3 cellular contexts compared by ENCODE assay signal in the genomic region with DNA sequence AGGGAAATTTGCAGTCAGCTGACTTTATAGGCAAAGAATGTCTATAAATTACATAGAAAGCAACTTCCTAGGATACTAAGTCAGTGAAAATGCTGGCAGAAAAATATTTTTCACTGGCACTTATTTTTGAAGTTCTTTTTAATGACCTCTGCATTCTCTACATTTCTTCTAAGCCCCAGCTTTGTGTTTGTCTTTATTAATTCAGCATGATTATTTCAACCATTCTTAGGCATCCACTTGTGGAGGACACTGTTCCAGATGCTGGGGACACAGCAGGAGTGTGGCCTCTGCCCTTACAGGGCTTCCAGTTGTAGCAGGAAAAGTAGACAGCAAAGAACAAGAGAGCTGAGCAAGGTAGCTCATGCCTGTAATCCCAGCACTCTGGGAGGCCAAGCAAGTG.
TF ChIP-seq lines count a peak whose summit lies in the region.

No MANE protein-coding gene starts in this region.

TF ChIP-seq in IMR-90, 13 proteins besides CTCF, POLR2A, EP300 and RAD21:
- TF ChIP-seq BHLHE40 (IDR thresholded peaks at IDR 0.05; ENCODE audit: low read depth, low read length), result no peak
- TF ChIP-seq RCOR1 (IDR thresholded peaks at IDR 0.05; ENCODE audit: insufficient replicate concordance, low read length), result no peak
- no peak for TF ChIP-seq SMC3 (IDR thresholded peaks at IDR 0.05; ENCODE audit: low read depth, low read length)
- TF ChIP-seq, protein P1, sequence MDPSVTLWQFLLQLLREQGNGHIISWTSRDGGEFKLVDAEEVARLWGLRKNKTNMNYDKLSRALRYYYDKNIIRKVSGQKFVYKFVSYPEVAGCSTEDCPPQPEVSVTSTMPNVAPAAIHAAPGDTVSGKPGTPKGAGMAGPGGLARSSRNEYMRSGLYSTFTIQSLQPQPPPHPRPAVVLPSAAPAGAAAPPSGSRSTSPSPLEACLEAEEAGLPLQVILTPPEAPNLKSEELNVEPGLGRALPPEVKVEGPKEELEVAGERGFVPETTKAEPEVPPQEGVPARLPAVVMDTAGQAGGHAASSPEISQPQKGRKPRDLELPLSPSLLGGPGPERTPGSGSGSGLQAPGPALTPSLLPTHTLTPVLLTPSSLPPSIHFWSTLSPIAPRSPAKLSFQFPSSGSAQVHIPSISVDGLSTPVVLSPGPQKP (IDR thresholded peaks at IDR 0.05; ENCODE audit: borderline replicate concordance, low read depth, low read length), result no peak
- TF ChIP-seq, protein P2, sequence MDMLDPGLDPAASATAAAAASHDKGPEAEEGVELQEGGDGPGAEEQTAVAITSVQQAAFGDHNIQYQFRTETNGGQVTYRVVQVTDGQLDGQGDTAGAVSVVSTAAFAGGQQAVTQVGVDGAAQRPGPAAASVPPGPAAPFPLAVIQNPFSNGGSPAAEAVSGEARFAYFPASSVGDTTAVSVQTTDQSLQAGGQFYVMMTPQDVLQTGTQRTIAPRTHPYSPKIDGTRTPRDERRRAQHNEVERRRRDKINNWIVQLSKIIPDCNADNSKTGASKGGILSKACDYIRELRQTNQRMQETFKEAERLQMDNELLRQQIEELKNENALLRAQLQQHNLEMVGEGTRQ (IDR thresholded peaks at IDR 0.05; ENCODE audit: low read depth, low read length), result no peak
- no peak for TF ChIP-seq FOS (IDR thresholded peaks at IDR 0.05; ENCODE audit: low read depth, low read length)
- TF ChIP-seq RFX5 (IDR thresholded peaks at IDR 0.05; ENCODE audit: low read depth, low read length), result no peak
- TF ChIP-seq MXI1 (IDR thresholded peaks at IDR 0.05; ENCODE audit: borderline replicate concordance, low read depth, low read length), result no peak

TF ChIP-seq in GM12878, 131 proteins besides CTCF, POLR2A, EP300 and RAD21:
- TF ChIP-seq ZBED1 (IDR thresholded peaks at IDR 0.05; ENCODE audit: borderline replicate concordance) (no peak), MYB (IDR thresholded peaks at IDR 0.05; ENCODE audit: borderline replicate concordance, low read depth, low read length) (no peak), PAX5 (IDR thresholded peaks at IDR 0.05; ENCODE audit: borderline replicate concordance, low read depth, low read length) (no peak), FOXM1 (IDR thresholded peaks at IDR 0.05; ENCODE audit: low read depth, low read length) (no peak), TCF3 (IDR thresholded peaks at IDR 0.05; ENCODE audit: borderline replicate concordance, insufficient read depth, low read depth, low read length) (no peak), STAT1 (conservative IDR thresholded peaks at IDR 0.05) (no peak)
- TF ChIP-seq, protein P3, sequence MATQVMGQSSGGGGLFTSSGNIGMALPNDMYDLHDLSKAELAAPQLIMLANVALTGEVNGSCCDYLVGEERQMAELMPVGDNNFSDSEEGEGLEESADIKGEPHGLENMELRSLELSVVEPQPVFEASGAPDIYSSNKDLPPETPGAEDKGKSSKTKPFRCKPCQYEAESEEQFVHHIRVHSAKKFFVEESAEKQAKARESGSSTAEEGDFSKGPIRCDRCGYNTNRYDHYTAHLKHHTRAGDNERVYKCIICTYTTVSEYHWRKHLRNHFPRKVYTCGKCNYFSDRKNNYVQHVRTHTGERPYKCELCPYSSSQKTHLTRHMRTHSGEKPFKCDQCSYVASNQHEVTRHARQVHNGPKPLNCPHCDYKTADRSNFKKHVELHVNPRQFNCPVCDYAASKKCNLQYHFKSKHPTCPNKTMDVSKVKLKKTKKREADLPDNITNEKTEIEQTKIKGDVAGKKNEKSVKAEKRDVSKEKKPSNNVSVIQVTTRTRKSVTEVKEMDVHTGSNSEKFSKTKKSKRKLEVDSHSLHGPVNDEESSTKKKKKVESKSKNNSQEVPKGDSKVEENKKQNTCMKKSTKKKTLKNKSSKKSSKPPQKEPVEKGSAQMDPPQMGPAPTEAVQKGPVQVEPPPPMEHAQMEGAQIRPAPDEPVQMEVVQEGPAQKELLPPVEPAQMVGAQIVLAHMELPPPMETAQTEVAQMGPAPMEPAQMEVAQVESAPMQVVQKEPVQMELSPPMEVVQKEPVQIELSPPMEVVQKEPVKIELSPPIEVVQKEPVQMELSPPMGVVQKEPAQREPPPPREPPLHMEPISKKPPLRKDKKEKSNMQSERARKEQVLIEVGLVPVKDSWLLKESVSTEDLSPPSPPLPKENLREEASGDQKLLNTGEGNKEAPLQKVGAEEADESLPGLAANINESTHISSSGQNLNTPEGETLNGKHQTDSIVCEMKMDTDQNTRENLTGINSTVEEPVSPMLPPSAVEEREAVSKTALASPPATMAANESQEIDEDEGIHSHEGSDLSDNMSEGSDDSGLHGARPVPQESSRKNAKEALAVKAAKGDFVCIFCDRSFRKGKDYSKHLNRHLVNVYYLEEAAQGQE (IDR thresholded peaks at IDR 0.05; ENCODE audit: low read depth, low read length), result no peak
- TF ChIP-seq, protein P4, sequence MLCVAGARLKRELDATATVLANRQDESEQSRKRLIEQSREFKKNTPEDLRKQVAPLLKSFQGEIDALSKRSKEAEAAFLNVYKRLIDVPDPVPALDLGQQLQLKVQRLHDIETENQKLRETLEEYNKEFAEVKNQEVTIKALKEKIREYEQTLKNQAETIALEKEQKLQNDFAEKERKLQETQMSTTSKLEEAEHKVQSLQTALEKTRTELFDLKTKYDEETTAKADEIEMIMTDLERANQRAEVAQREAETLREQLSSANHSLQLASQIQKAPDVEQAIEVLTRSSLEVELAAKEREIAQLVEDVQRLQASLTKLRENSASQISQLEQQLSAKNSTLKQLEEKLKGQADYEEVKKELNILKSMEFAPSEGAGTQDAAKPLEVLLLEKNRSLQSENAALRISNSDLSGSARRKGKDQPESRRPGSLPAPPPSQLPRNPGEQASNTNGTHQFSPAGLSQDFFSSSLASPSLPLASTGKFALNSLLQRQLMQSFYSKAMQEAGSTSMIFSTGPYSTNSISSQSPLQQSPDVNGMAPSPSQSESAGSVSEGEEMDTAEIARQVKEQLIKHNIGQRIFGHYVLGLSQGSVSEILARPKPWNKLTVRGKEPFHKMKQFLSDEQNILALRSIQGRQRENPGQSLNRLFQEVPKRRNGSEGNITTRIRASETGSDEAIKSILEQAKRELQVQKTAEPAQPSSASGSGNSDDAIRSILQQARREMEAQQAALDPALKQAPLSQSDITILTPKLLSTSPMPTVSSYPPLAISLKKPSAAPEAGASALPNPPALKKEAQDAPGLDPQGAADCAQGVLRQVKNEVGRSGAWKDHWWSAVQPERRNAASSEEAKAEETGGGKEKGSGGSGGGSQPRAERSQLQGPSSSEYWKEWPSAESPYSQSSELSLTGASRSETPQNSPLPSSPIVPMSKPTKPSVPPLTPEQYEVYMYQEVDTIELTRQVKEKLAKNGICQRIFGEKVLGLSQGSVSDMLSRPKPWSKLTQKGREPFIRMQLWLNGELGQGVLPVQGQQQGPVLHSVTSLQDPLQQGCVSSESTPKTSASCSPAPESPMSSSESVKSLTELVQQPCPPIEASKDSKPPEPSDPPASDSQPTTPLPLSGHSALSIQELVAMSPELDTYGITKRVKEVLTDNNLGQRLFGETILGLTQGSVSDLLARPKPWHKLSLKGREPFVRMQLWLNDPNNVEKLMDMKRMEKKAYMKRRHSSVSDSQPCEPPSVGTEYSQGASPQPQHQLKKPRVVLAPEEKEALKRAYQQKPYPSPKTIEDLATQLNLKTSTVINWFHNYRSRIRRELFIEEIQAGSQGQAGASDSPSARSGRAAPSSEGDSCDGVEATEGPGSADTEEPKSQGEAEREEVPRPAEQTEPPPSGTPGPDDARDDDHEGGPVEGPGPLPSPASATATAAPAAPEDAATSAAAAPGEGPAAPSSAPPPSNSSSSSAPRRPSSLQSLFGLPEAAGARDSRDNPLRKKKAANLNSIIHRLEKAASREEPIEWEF (IDR thresholded peaks at IDR 0.05; ENCODE audit: insufficient replicate concordance, low read depth, low read length), result no peak
- TF ChIP-seq, protein P5, sequence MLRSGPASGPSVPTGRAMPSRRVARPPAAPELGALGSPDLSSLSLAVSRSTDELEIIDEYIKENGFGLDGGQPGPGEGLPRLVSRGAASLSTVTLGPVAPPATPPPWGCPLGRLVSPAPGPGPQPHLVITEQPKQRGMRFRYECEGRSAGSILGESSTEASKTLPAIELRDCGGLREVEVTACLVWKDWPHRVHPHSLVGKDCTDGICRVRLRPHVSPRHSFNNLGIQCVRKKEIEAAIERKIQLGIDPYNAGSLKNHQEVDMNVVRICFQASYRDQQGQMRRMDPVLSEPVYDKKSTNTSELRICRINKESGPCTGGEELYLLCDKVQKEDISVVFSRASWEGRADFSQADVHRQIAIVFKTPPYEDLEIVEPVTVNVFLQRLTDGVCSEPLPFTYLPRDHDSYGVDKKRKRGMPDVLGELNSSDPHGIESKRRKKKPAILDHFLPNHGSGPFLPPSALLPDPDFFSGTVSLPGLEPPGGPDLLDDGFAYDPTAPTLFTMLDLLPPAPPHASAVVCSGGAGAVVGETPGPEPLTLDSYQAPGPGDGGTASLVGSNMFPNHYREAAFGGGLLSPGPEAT (IDR thresholded peaks at IDR 0.05; ENCODE audit: low read depth), result no peak

TF ChIP-seq in HepG2, 621 proteins besides CTCF, POLR2A, EP300 and RAD21:
- TF ChIP-seq ZNF124 (CRISPR knock-in tag; IDR thresholded peaks at IDR 0.05) (no peak), RAD51 (IDR thresholded peaks at IDR 0.05; ENCODE audit: borderline replicate concordance) (no peak), MED1 (CRISPR knock-in tag; IDR thresholded peaks at IDR 0.05) (no peak), RBM22 (optimal IDR thresholded peaks at IDR 0.05; ENCODE audit: low read length) (no peak), SP4 (CRISPR knock-in tag; IDR thresholded peaks at IDR 0.05) (no peak), ZNF678 (CRISPR knock-in tag; IDR thresholded peaks at IDR 0.05) (no peak), ZNF788 (CRISPR knock-in tag; IDR thresholded peaks at IDR 0.05; ENCODE audit: borderline replicate concordance) (no peak), MLLT10 (CRISPR knock-in tag; IDR thresholded peaks at IDR 0.05) (no peak), PCBP1 (IDR thresholded peaks at IDR 0.05; ENCODE audit: borderline replicate concordance, low read depth, low read length) (no peak), ZNF468 (CRISPR knock-in tag; IDR thresholded peaks at IDR 0.05) (no peak)
- TF ChIP-seq, protein P6, sequence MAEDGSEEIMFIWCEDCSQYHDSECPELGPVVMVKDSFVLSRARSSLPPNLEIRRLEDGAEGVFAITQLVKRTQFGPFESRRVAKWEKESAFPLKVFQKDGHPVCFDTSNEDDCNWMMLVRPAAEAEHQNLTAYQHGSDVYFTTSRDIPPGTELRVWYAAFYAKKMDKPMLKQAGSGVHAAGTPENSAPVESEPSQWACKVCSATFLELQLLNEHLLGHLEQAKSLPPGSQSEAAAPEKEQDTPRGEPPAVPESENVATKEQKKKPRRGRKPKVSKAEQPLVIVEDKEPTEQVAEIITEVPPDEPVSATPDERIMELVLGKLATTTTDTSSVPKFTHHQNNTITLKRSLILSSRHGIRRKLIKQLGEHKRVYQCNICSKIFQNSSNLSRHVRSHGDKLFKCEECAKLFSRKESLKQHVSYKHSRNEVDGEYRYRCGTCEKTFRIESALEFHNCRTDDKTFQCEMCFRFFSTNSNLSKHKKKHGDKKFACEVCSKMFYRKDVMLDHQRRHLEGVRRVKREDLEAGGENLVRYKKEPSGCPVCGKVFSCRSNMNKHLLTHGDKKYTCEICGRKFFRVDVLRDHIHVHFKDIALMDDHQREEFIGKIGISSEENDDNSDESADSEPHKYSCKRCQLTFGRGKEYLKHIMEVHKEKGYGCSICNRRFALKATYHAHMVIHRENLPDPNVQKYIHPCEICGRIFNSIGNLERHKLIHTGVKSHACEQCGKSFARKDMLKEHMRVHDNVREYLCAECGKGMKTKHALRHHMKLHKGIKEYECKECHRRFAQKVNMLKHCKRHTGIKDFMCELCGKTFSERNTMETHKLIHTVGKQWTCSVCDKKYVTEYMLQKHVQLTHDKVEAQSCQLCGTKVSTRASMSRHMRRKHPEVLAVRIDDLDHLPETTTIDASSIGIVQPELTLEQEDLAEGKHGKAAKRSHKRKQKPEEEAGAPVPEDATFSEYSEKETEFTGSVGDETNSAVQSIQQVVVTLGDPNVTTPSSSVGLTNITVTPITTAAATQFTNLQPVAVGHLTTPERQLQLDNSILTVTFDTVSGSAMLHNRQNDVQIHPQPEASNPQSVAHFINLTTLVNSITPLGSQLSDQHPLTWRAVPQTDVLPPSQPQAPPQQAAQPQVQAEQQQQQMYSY (CRISPR knock-in tag; IDR thresholded peaks at IDR 0.05), result no peak
- TF ChIP-seq, protein P7, sequence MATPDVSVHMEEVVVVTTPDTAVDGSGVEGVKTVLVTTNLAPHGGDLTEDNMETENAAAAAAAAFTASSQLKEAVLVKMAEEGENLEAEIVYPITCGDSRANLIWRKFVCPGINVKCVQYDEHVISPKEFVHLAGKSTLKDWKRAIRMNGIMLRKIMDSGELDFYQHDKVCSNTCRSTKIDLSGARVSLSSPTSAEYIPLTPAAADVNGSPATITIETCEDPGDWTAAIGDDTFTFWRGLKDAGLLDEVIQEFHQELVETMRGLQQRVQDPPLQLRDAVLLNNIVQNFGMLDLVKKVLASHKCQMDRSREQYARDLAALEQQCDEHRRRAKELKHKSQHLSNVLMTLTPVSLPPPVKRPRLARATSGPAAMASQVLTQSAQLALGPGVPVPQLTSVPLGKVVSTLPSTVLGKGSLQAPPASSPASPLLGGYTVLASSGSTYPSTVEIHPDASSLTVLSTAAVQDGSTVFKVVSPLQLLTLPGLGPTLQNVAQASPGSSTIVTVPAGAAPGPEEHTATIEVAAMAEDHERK (CRISPR knock-in tag; IDR thresholded peaks at IDR 0.05; ENCODE audit: low read depth), result no peak
- TF ChIP-seq, protein P8, sequence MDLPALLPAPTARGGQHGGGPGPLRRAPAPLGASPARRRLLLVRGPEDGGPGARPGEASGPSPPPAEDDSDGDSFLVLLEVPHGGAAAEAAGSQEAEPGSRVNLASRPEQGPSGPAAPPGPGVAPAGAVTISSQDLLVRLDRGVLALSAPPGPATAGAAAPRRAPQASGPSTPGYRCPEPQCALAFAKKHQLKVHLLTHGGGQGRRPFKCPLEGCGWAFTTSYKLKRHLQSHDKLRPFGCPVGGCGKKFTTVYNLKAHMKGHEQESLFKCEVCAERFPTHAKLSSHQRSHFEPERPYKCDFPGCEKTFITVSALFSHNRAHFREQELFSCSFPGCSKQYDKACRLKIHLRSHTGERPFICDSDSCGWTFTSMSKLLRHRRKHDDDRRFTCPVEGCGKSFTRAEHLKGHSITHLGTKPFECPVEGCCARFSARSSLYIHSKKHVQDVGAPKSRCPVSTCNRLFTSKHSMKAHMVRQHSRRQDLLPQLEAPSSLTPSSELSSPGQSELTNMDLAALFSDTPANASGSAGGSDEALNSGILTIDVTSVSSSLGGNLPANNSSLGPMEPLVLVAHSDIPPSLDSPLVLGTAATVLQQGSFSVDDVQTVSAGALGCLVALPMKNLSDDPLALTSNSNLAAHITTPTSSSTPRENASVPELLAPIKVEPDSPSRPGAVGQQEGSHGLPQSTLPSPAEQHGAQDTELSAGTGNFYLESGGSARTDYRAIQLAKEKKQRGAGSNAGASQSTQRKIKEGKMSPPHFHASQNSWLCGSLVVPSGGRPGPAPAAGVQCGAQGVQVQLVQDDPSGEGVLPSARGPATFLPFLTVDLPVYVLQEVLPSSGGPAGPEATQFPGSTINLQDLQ (CRISPR knock-in tag; IDR thresholded peaks at IDR 0.05), result no peak
